ENCODE assay signal across 21 cellular contexts in the genomic region with DNA sequence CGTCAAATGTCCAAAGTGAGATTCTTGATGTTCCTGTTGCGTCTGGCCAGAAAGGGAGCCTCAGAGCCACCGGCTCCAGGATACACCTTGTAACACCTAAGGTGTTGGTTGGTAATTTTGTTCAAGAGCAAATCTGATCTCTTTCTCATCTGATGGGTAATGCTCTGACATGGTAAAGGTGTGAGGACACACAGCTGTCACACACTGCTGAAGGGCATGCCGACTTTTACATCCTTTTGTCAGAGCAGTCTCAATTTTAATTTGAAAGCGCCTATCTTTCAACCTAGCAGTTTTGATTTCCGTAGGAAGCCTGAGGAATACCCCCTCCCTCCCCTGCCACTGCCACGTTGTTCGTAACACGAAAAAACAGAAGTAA. TPM values are rescaled to one million over a fixed set of nuclear protein-coding genes. Genes with fewer than 3 reads are reported as not detected.
DNase-seq lines count a peak whose midpoint lies in the region; ATAC-seq, FAIRE-seq and TF ChIP-seq lines count a peak whose summit lies in the region.
"Had no signal": no experiment of that assay in that cellular context is flagged by ENCODE, and none has a peak within 500 bp of the region (broad histone marks: within the 10 kb centered on the region; RNA-seq: fewer than 3 reads in every experiment).

No MANE protein-coding gene starts in this region.

- intact Hi-C loops in activated CD8-positive, alpha-beta T cell treated with anti-CD3 and anti-CD28 coated beads for 36 hours (cut with micrococcal nuclease): no loop called here
- intact Hi-C loops in K562 (cut with micrococcal nuclease): no loop called here

- no peaks in the 10 kb centered on the region for H3K9me1 ChIP-seq in K562 (ENCODE audit: control insufficient read depth, insufficient read depth, low read length)

- peak overlapping the region; percentile 74 for H3K4me3 ChIP-seq in OCI-LY3 (ENCODE audit: low read length)
- no peak overlapping the region for H3K4me3 ChIP-seq in K562
- H3K4me3 ChIP-seq: cardiac muscle cell, SK-N-MC, vagina had no signal

- H3K9me3 ChIP-seq in OCI-LY3 (ENCODE audit: insufficient read depth, low read length) (no peaks in the 10 kb centered on the region), K562 (replicated peaks; ENCODE audit: control insufficient read depth, insufficient read depth, low read depth, low read length) (no peaks in the 10 kb centered on the region)
- H3K9me3 ChIP-seq: vagina had no signal

- TF ChIP-seq CTCF in activated CD8-positive, alpha-beta T cell treated with anti-CD3 and anti-CD28 coated beads for 36 hours (IDR thresholded peaks at IDR 0.05): no peak
- TF ChIP-seq CTCF in OCI-LY3 (IDR thresholded peaks at IDR 0.05; ENCODE audit: low read depth, low read length): no peak
- TF ChIP-seq CTCF in K562 (IDR thresholded peaks at IDR 0.05 in 2 of 3, conservative IDR thresholded peaks at IDR 0.05 in 1 of 3; ENCODE audit: insufficient read depth in 2 of 3, low read depth in 1 of 3, low read length in 3 of 3): no peak
- no peak for TF ChIP-seq CTCF in RWPE1 (conservative IDR thresholded peaks at IDR 0.05; ENCODE audit: low read depth)

- 87% methylated on average over 9 of the region's 9 CpGs for WGBS in K562 (ENCODE audit: insufficient coverage, low coverage, missing lambda C conversion rate)

- H3K9me3 Mint-ChIP-seq in activated CD8-positive, alpha-beta T cell treated with anti-CD3 and anti-CD28 coated beads for 36 hours: no peaks in the 10 kb centered on the region
- no peaks in the 10 kb centered on the region for H3K9me3 Mint-ChIP-seq in activated CD8-positive, alpha-beta T cell treated with anti-CD3 and anti-CD28 coated beads, Interleukin-2, amount 10 ng/mL, durations not matched to agents 7 days and 5 days (ENCODE audit: insufficient read depth)
- H3K9me3 Mint-ChIP-seq in stimulated activated memory B cell treated with anti-CD40 and anti-IgM and Interleukin-4, amounts not matched to agents 10 μg/mL and 1 μg/mL and 100 μg/mL, for 72 hours: peaks cover 5% of the 10 kb centered on the region

- DNase-seq in activated CD8-positive, alpha-beta T cell treated with anti-CD3 and anti-CD28 coated beads for 36 hours: no peak
- DNase-seq in activated CD8-positive, alpha-beta T cell treated with anti-CD3 and anti-CD28 coated beads, Interleukin-2, amount 10 ng/mL, durations not matched to agents 7 days and 5 days: no peak
- DNase-seq in K562 (ENCODE audit: extremely low read depth in 1 of 4, low spot score in 3 of 4) (no peak), MV-4-11 (lab: John Stamatoyannopoulos, UW) (no peak), RWPE1 (ENCODE audit: low spot score) (no peak), cerebellum (ENCODE audit: low spot score) (no peak)
- DNase-seq: activated CD4-positive, alpha-beta T cell treated with anti-CD3 and anti-CD28 coated beads, Interleukin-2, amount 50 U/mL, for 4 hours; C1 segment of cervical spinal cord; effector CD8-positive, alpha-beta T cell; hippocampal formation; left cardiac atrium; NCI-H1930; NCI-H510A treated with DMSO at 0.1 percent for 48 hours; PC-3; posterior cingulate gyrus had no signal

- no TSS peak for BruUV-seq in K562 (replicated peaks; lab: Mats Ljungman, UMichigan)

- TF ChIP-seq RAD21 in K562 (CRISPR knock-in tag; conservative IDR thresholded peaks at IDR 0.05 in 1 of 2, IDR thresholded peaks at IDR 0.05 in 1 of 2): no peak

- H2AFZ ChIP-seq in OCI-LY3 (ENCODE audit: low read depth, low read length): no peak overlapping the region; the same call in 1 of the 2 replicates
- no peak overlapping the region for H2AFZ ChIP-seq in K562 (ENCODE audit: low read depth, low read length)

- TF ChIP-seq POLR2A in K562 (conservative IDR thresholded peaks at IDR 0.05): no peak

- H3K27ac ChIP-seq in OCI-LY3 (ENCODE audit: low read length) (no peak overlapping the region), K562 (ENCODE audit: extremely low read depth, low read depth, low read length) (no peak overlapping the region), RWPE1 (no peak overlapping the region)
- H3K27ac ChIP-seq: cardiac muscle cell, SK-N-MC, vagina had no signal

- POLR2A ChIA-PET in activated CD8-positive, alpha-beta T cell treated with anti-CD3 and anti-CD28 coated beads for 36 hours (lab: Charles Lee): interaction anchor here (0.6 kb wide), 1 partner anchor 333 kb away, joined by 4 read pairs; no protein-coding TSS in a partner anchor
- POLR2A ChIA-PET in activated CD8-positive, alpha-beta T cell treated with anti-CD3 and anti-CD28 coated beads, Interleukin-2, amount 10 ng/mL, durations not matched to agents 7 days and 5 days (lab: Charles Lee): interaction anchor here (1.2 kb wide), 1 partner anchor 346 kb away, joined by 3 read pairs; no protein-coding TSS in a partner anchor
- POLR2A ChIA-PET in K562 (lab: Yijun Ruan, JAX) (interaction anchor here (0.8 to 1.6 kb wide), 2 partner anchors 72 to 701 kb away, joined by 3 to 6 read pairs; no protein-coding TSS in a partner anchor), RWPE1 (lab: Yijun Ruan, JAX; ENCODE audit: low non-redundant PET) (no interaction called here)

- peak overlapping the region; percentile 63 for H3K4me2 ChIP-seq in OCI-LY3 (ENCODE audit: low read length)
- H3K4me2 ChIP-seq in K562 (ENCODE audit: insufficient read depth, low read length): no peak overlapping the region

- TF ChIP-seq EP300 in K562 (IDR thresholded peaks at IDR 0.05; ENCODE audit: low read length): no peak

- peak; percentile 30 for ATAC-seq in activated CD8-positive, alpha-beta T cell treated with anti-CD3 and anti-CD28 coated beads for 36 hours
- no peak for ATAC-seq in activated CD8-positive, alpha-beta T cell treated with anti-CD3 and anti-CD28 coated beads, Interleukin-2, amount 10 ng/mL, durations not matched to agents 7 days and 5 days
- ATAC-seq in K562: no peak
- no peak for ATAC-seq in stimulated activated memory B cell treated with anti-CD40 and anti-IgM and Interleukin-4, amounts not matched to agents 10 μg/mL and 1 μg/mL and 100 μg/mL, for 72 hours
- ATAC-seq: left cardiac atrium, PC-3 had no signal

- H4K20me1 ChIP-seq in OCI-LY3 (ENCODE audit: insufficient read depth, low read length) (no peaks in the 10 kb centered on the region), K562 (replicated peaks; ENCODE audit: control insufficient read depth, insufficient read depth, low read length) (no peaks in the 10 kb centered on the region)

- H3K4me1 Mint-ChIP-seq in activated CD8-positive, alpha-beta T cell treated with anti-CD3 and anti-CD28 coated beads for 36 hours (ENCODE audit: low read depth): peaks cover 11% of the 10 kb centered on the region
- peaks cover 12% of the 10 kb centered on the region for H3K4me1 Mint-ChIP-seq in activated CD8-positive, alpha-beta T cell treated with anti-CD3 and anti-CD28 coated beads, Interleukin-2, amount 10 ng/mL, durations not matched to agents 7 days and 5 days (ENCODE audit: low read depth)
- H3K4me1 Mint-ChIP-seq in stimulated activated memory B cell treated with anti-CD40 and anti-IgM and Interleukin-4, amounts not matched to agents 10 μg/mL and 1 μg/mL and 100 μg/mL, for 72 hours: peaks cover 11% of the 10 kb centered on the region

- CTCF ChIA-PET in activated CD8-positive, alpha-beta T cell treated with anti-CD3 and anti-CD28 coated beads for 36 hours (lab: Charles Lee): interaction anchor here (1.0 to 2.8 kb wide), 3 partner anchors 9 to 40 kb away, joined by 3 to 15 read pairs (median 9); no protein-coding TSS in a partner anchor
- CTCF ChIA-PET in activated CD8-positive, alpha-beta T cell treated with anti-CD3 and anti-CD28 coated beads, Interleukin-2, amount 10 ng/mL, durations not matched to agents 7 days and 5 days (lab: Charles Lee): interaction anchor here (1.3 to 2.8 kb wide), 3 partner anchors 23 to 106 kb away, joined by 5 to 17 read pairs (median 5); no protein-coding TSS in a partner anchor
- CTCF ChIA-PET in K562 (lab: Yijun Ruan, JAX; ENCODE audit: low intra/inter-chr PET ratio) (no interaction called here), RWPE1 (lab: Yijun Ruan, JAX) (no interaction called here)

- FAIRE-seq in K562 (lab: Jason Lieb, UNC): no peak
- FAIRE-seq: A204.1 had no signal

- no peaks in the 10 kb centered on the region; the same call in 1 of the 2 replicates for H3K27me3 ChIP-seq in OCI-LY3 (ENCODE audit: low read depth, low read length)
- no peaks in the 10 kb centered on the region for H3K27me3 ChIP-seq in K562 (ENCODE audit: control insufficient read depth in 2 of 2, insufficient read depth in 2 of 2, low read length in 2 of 2)
- H3K27me3 ChIP-seq: cardiac muscle cell, vagina had no signal

- H3K4me3 Mint-ChIP-seq in activated CD8-positive, alpha-beta T cell treated with anti-CD3 and anti-CD28 coated beads for 36 hours: peak overlapping the region; percentile 82
- H3K4me3 Mint-ChIP-seq in activated CD8-positive, alpha-beta T cell treated with anti-CD3 and anti-CD28 coated beads, Interleukin-2, amount 10 ng/mL, durations not matched to agents 7 days and 5 days: no peak overlapping the region
- H3K4me3 Mint-ChIP-seq in stimulated activated memory B cell treated with anti-CD40 and anti-IgM and Interleukin-4, amounts not matched to agents 10 μg/mL and 1 μg/mL and 100 μg/mL, for 72 hours: peak overlapping the region; percentile 83

- no peak overlapping the region for H3K27ac Mint-ChIP-seq in activated CD8-positive, alpha-beta T cell treated with anti-CD3 and anti-CD28 coated beads for 36 hours
- H3K27ac Mint-ChIP-seq in activated CD8-positive, alpha-beta T cell treated with anti-CD3 and anti-CD28 coated beads, Interleukin-2, amount 10 ng/mL, durations not matched to agents 7 days and 5 days: no peak overlapping the region
- peak overlapping the region; percentile 82 for H3K27ac Mint-ChIP-seq in stimulated activated memory B cell treated with anti-CD40 and anti-IgM and Interleukin-4, amounts not matched to agents 10 μg/mL and 1 μg/mL and 100 μg/mL, for 72 hours

- H3K27me3 Mint-ChIP-seq in activated CD8-positive, alpha-beta T cell treated with anti-CD3 and anti-CD28 coated beads for 36 hours: peaks cover 2% of the 10 kb centered on the region
- no peaks in the 10 kb centered on the region for H3K27me3 Mint-ChIP-seq in activated CD8-positive, alpha-beta T cell treated with anti-CD3 and anti-CD28 coated beads, Interleukin-2, amount 10 ng/mL, durations not matched to agents 7 days and 5 days (ENCODE audit: low read depth)
- H3K27me3 Mint-ChIP-seq in stimulated activated memory B cell treated with anti-CD40 and anti-IgM and Interleukin-4, amounts not matched to agents 10 μg/mL and 1 μg/mL and 100 μg/mL, for 72 hours: no peaks in the 10 kb centered on the region

- no peaks in the 10 kb centered on the region for H3K36me3 Mint-ChIP-seq in activated CD8-positive, alpha-beta T cell treated with anti-CD3 and anti-CD28 coated beads for 36 hours (ENCODE audit: low read depth)
- H3K36me3 Mint-ChIP-seq in activated CD8-positive, alpha-beta T cell treated with anti-CD3 and anti-CD28 coated beads, Interleukin-2, amount 10 ng/mL, durations not matched to agents 7 days and 5 days (ENCODE audit: low read depth): no peaks in the 10 kb centered on the region
- H3K36me3 Mint-ChIP-seq in stimulated activated memory B cell treated with anti-CD40 and anti-IgM and Interleukin-4, amounts not matched to agents 10 μg/mL and 1 μg/mL and 100 μg/mL, for 72 hours: no peaks in the 10 kb centered on the region

- H3K36me3 ChIP-seq in OCI-LY3 (replicated peaks; ENCODE audit: low read depth, low read length) (no peaks in the 10 kb centered on the region), K562 (ENCODE audit: control insufficient read depth, insufficient read depth, low read length) (peaks cover 29% of the 10 kb centered on the region; the same call in 2 of the 3 replicates)

- in situ Hi-C loops in K562 (cut with MboI): no loop called here

- no peak overlapping the region; the same call in 1 of the 2 replicates for H3K9ac ChIP-seq in OCI-LY3 (ENCODE audit: low read length)
- no peak overlapping the region for H3K9ac ChIP-seq in K562 (ENCODE audit: insufficient read depth in 1 of 2, low read depth in 2 of 2, low read length in 2 of 2)

- H3K79me2 ChIP-seq in OCI-LY3 (ENCODE audit: low read length): no peaks in the 10 kb centered on the region
- no peaks in the 10 kb centered on the region for H3K79me2 ChIP-seq in K562 (ENCODE audit: control insufficient read depth, insufficient read depth, low read length)

- no peaks in the 10 kb centered on the region for H3K4me1 ChIP-seq in OCI-LY3 (ENCODE audit: low read length)
- H3K4me1 ChIP-seq in K562 (replicated peaks in 1 of 2; ENCODE audit: control insufficient read depth in 2 of 2, insufficient read depth in 2 of 2, low read length in 2 of 2): no peaks in the 10 kb centered on the region

RNA-seq across cellular contexts. Expression of a gene that starts 57.5 kb away (rescaled TPM):
- total RNA-seq in activated CD8-positive, alpha-beta T cell treated with anti-CD3 and anti-CD28 coated beads for 36 hours: 10 to 100 TPM; 15.2 to 15.3 TPM
- total RNA-seq in activated CD8-positive, alpha-beta T cell treated with anti-CD3 and anti-CD28 coated beads, Interleukin-2, amount 10 ng/mL, durations not matched to agents 7 days and 5 days: 10 to 100 TPM; 13.0 to 15.6 TPM
- 45.9 and 90.8 TPM in 2 replicates for total RNA-seq in K562 (2011; cell fraction: chromatin; rRNA removed; ENCODE audit: low replicate concordance)
- 25.0 and 29.2 TPM in 2 replicates for total RNA-seq in K562 (2011; cell fraction: nucleolus; rRNA removed)
- 43.0 and 55.8 TPM in 2 replicates for total RNA-seq in K562 (2011; cell fraction: nucleoplasm; rRNA removed)
- 16.8 and 16.9 TPM in 2 replicates for total RNA-seq in K562 (2014; rRNA removed)
- total RNA-seq in K562 (2014; rRNA removed; fragmentation: Illumina TruSeq; extraction: Trizol): 14.8 and 15.8 TPM in 2 replicates
- total RNA-seq in K562 (2015; rRNA removed; fragmentation: Illumina TruSeq; extraction: Trizol): 13.9 and 14.2 TPM in 2 replicates
- total RNA-seq in K562 (2021): 20.0 and 20.4 TPM in 2 replicates
- 36.7 and 37.0 TPM in 2 replicates for polyA plus RNA-seq in K562 (2011; rRNA removed)
- 17.5 and 22.9 TPM in 2 replicates for polyA plus RNA-seq in K562 (2011; cell fraction: cytosol; rRNA removed)
- 47.0 and 54.9 TPM in 2 replicates for polyA plus RNA-seq in K562 (2011; cell fraction: nucleus; rRNA removed)
- polyA plus RNA-seq in K562 (2012): 11.8 and 18.5 TPM in 2 replicates
- polyA plus RNA-seq in K562 (2014; fragmentation: Illumina TruSeq; extraction: Trizol): 18.6 and 22.2 TPM in 2 replicates
- 10 to 100 TPM; 10.1 to 19.0 TPM for polyA plus RNA-seq in K562 (2014; fragmentation: Nextera tagmentation; extraction: Ambion mirVana)
- 20.6 and 20.9 TPM in 2 replicates for polyA plus RNA-seq in K562 (2014; rRNA removed)
- 32.6 and 36.5 TPM in 2 replicates for polyA minus RNA-seq in K562 (2011; rRNA and poly(A)+ RNA removed)
- polyA minus RNA-seq in K562 (2011; cell fraction: cytosol; rRNA and poly(A)+ RNA removed): 15.0 and 17.8 TPM in 2 replicates
- 19.5 and 34.8 TPM in 2 replicates for polyA minus RNA-seq in K562 (2011; cell fraction: nucleus; rRNA and poly(A)+ RNA removed)
- 37.8 TPM for total RNA-seq in cerebellum

RNA-seq across cellular contexts. Expression of a gene that starts 58.0 kb away (rescaled TPM):
- 10 to 100 TPM; 37.6 to 41.7 TPM for total RNA-seq in activated CD8-positive, alpha-beta T cell treated with anti-CD3 and anti-CD28 coated beads for 36 hours
- total RNA-seq in activated CD8-positive, alpha-beta T cell treated with anti-CD3 and anti-CD28 coated beads, Interleukin-2, amount 10 ng/mL, durations not matched to agents 7 days and 5 days: 10 to 100 TPM; 45.1 to 45.9 TPM
- 50.3 and 119 TPM in 2 replicates for total RNA-seq in K562 (2011; cell fraction: chromatin; rRNA removed; ENCODE audit: low replicate concordance)
- 30.9 and 32.9 TPM in 2 replicates for total RNA-seq in K562 (2011; cell fraction: nucleolus; rRNA removed)
- 50.1 and 77.7 TPM in 2 replicates for total RNA-seq in K562 (2011; cell fraction: nucleoplasm; rRNA removed)
- total RNA-seq in K562 (2014; rRNA removed) (47.5 and 56.2 TPM in 2 replicates), K562 (2014; rRNA removed; fragmentation: Illumina TruSeq; extraction: Trizol) (62.3 and 67.2 TPM in 2 replicates), K562 (2015; rRNA removed; fragmentation: Illumina TruSeq; extraction: Trizol) (52.8 and 57.5 TPM in 2 replicates), K562 (2021) (59.6 and 60.2 TPM in 2 replicates), cerebellum (47.0 TPM)
- polyA plus RNA-seq in K562 (2011; rRNA removed) (51.4 and 69.7 TPM in 2 replicates), K562 (2014; fragmentation: Illumina TruSeq; extraction: Trizol) (55.7 and 64.6 TPM in 2 replicates), K562 (2014; fragmentation: Nextera tagmentation; extraction: Ambion mirVana) (10 to 100 TPM; 29.4 to 37.1 TPM), K562 (2014; rRNA removed) (41.7 and 55.5 TPM in 2 replicates)
- 15.0 and 20.9 TPM in 2 replicates for polyA plus RNA-seq in K562 (2011; cell fraction: cytosol; rRNA removed)
- 45.1 and 51.8 TPM in 2 replicates for polyA plus RNA-seq in K562 (2011; cell fraction: nucleus; rRNA removed)
- polyA plus RNA-seq in K562 (2012): 36.5 and 42.5 TPM in 2 replicates
- 76.3 and 88.4 TPM in 2 replicates for polyA minus RNA-seq in K562 (2011; rRNA and poly(A)+ RNA removed)
- polyA minus RNA-seq in K562 (2011; cell fraction: cytosol; rRNA and poly(A)+ RNA removed): 23.4 and 31.7 TPM in 2 replicates
- 36.9 and 68.3 TPM in 2 replicates for polyA minus RNA-seq in K562 (2011; cell fraction: nucleus; rRNA and poly(A)+ RNA removed)

Comparison
In these comparisons a context has a peak if more than half of its experiments do, and no peak if none do; other contexts are left out.
1. CTCF ChIA-PET loops: an anchor here in activated CD8-positive, alpha-beta T cell treated with anti-CD3 and anti-CD28 coated beads for 36 hours (1.0 to 2.8 kb wide) and activated CD8-positive, alpha-beta T cell treated with anti-CD3 and anti-CD28 coated beads, Interleukin-2, amount 10 ng/mL, durations not matched to agents 7 days and 5 days (1.3 to 2.8 kb wide); none called in K562 and RWPE1.